ENCODE assay signal across 22 cellular contexts in the genomic region with DNA sequence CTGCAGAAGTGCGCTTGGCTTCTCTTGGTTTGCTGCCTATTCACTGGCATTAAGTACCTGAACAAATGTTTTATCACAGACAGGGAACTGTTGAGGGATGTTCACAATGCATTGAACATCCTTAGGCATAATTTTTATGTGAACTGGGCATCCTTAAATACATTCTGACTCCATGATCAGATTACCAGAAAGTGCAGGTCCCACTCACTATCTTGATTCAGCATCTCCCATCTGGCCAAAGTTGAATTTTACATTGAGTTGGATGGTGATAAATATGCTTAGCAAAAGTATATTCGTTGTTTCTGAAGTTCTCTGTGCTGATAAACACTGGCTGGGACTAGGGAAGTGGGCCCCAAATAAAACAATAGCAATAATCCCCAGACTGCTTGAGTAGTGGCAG.
A peak's percentile ranks its signal among the peaks of the same experiment; 100 is the strongest.
DNase-seq lines count a peak whose midpoint lies in the region; ATAC-seq and TF ChIP-seq lines count a peak whose summit lies in the region.
"Had no signal": no experiment of that assay in that cellular context is flagged by ENCODE, and none has a peak within 500 bp of the region (broad histone marks: within the 10 kb centered on the region; RNA-seq: fewer than 3 reads in every experiment).

No MANE protein-coding gene starts in this region.

- H3K9me3 Mint-ChIP-seq in neural progenitor cell, result peaks cover 17% of the 10 kb centered on the region

- H3K9ac ChIP-seq in OCI-LY1 (ENCODE audit: low read length), result no peak overlapping the region
- H3K9ac ChIP-seq in neural progenitor cell, result no peak overlapping the region
- H3K9ac ChIP-seq: BLaER1 treated with 17β-estradiol and CSF1 and Interleukin-3, amounts not matched to agents 10 nM and 100 nM; GM23248 had no signal

- no peak for ATAC-seq in SK-N-SH treated with all-trans-retinoic acid at 6 μM for 48 hours
- no peak for ATAC-seq in T-helper 17 cell
- no peak for ATAC-seq in GM19035 (IDR thresholded peaks at IDR 0.05; ENCODE audit: unreplicated experiment)
- ATAC-seq: A549 had no signal

- peaks cover 2% of the 10 kb centered on the region for H3K27me3 Mint-ChIP-seq in neural progenitor cell (ENCODE audit: insufficient read depth, low read depth)
- no peaks in the 10 kb centered on the region for H3K27me3 Mint-ChIP-seq in T-helper 17 cell
- H3K27me3 Mint-ChIP-seq: CD4-positive, alpha-beta memory T cell had no signal

- H3K4me3 ChIP-seq in HEK293 (ENCODE audit: low read depth, low read length) (no peak overlapping the region), OCI-LY1 (ENCODE audit: low read depth, low read length, poor library complexity, severe bottlenecking) (no peak overlapping the region), neural progenitor cell (no peak overlapping the region)
- H3K4me3 ChIP-seq: A549; BLaER1 treated with 17β-estradiol and CSF1 and Interleukin-3, amounts not matched to agents 10 nM and 100 nM; GM23248 had no signal

- H3K4me1 Mint-ChIP-seq in neural progenitor cell (peaks cover 17% of the 10 kb centered on the region), T-helper 17 cell (no peaks in the 10 kb centered on the region)
- H3K4me1 Mint-ChIP-seq: CD4-positive, alpha-beta memory T cell had no signal

- CTCF ChIA-PET in HEK293 (lab: Yijun Ruan, JAX), result interaction anchor here (0.7 kb wide), 1 partner anchor 173 kb away, joined by 3 read pairs; no protein-coding TSS in a partner anchor

- H2AFZ ChIP-seq in OCI-LY1 (ENCODE audit: low read length) (no peak overlapping the region), neural progenitor cell (replicated peaks) (peak overlapping the region; percentile 2)
- H2AFZ ChIP-seq: GM23248 had no signal

- no peaks in the 10 kb centered on the region for H3K79me2 ChIP-seq in OCI-LY1 (ENCODE audit: insufficient read depth, low read length)
- H3K79me2 ChIP-seq in neural progenitor cell (ENCODE audit: low read depth), result no peaks in the 10 kb centered on the region

- H3K27me3 ChIP-seq in OCI-LY1 (ENCODE audit: insufficient read depth, low read length) (no peaks in the 10 kb centered on the region), neural progenitor cell (no peaks in the 10 kb centered on the region)
- H3K27me3 ChIP-seq: BE2C; BLaER1 treated with 17β-estradiol and CSF1 and Interleukin-3, amounts not matched to agents 10 nM and 100 nM had no signal

- H3K4me1 ChIP-seq in HEK293 (ENCODE audit: control insufficient read depth, insufficient read depth, low read length) (peaks cover 9% of the 10 kb centered on the region), OCI-LY1 (ENCODE audit: insufficient read depth, low read length, severe bottlenecking) (peaks cover 67% of the 10 kb centered on the region), neural progenitor cell (no peaks in the 10 kb centered on the region)
- H3K4me1 ChIP-seq: A549 had no signal

- no peak overlapping the region for H3K27ac ChIP-seq in HEK293 (ENCODE audit: extremely low read depth, low read depth, low read length)
- peak overlapping the region; percentile 75 for H3K27ac ChIP-seq in OCI-LY1 (ENCODE audit: low read depth, low read length, poor library complexity, severe bottlenecking)
- no peak overlapping the region for H3K27ac ChIP-seq in neural progenitor cell
- H3K27ac ChIP-seq: A549; BLaER1 treated with 17β-estradiol and CSF1 and Interleukin-3, amounts not matched to agents 10 nM and 100 nM; GM23248 had no signal

- H3K9me2 ChIP-seq in OCI-LY1 (ENCODE audit: low read depth, low read length), result no peaks in the 10 kb centered on the region

- H3K4me3 Mint-ChIP-seq in neural progenitor cell (no peak overlapping the region), T-helper 17 cell (no peak overlapping the region)
- H3K4me3 Mint-ChIP-seq: CD4-positive, alpha-beta memory T cell had no signal

- H3F3A ChIP-seq in OCI-LY1 (ENCODE audit: insufficient read depth, low read length) (no peaks in the 10 kb centered on the region), neural progenitor cell (ENCODE audit: low read depth) (no peaks in the 10 kb centered on the region)

- H3K4me2 ChIP-seq in OCI-LY1 (ENCODE audit: low read length), result no peak overlapping the region
- no peak overlapping the region for H3K4me2 ChIP-seq in neural progenitor cell
- H3K4me2 ChIP-seq: A549; BLaER1 treated with 17β-estradiol and CSF1 and Interleukin-3, amounts not matched to agents 10 nM and 100 nM had no signal

- no peak overlapping the region for H3K27ac Mint-ChIP-seq in neural progenitor cell
- H3K27ac Mint-ChIP-seq in T-helper 17 cell, result no peak overlapping the region
- H3K27ac Mint-ChIP-seq: CD4-positive, alpha-beta memory T cell had no signal

- DNase-seq in neural progenitor cell (ENCODE audit: low spot score), result no peak
- DNase-seq in activated CD8-positive, alpha-beta memory T cell treated with anti-CD3 and anti-CD28 coated beads, Interleukin-2, amount 50 U/mL, for 4 hours, result no peak
- no peak for DNase-seq in T-helper 17 cell
- DNase-seq: 8988T; ACHN; AML-193; BE2C; Calu3; CD4-positive, alpha-beta memory T cell; COR-L47; DMS79; EL; GDM1; GM23248; H7; HCEC 1CT had no signal

- POLR2A ChIA-PET in HEK293 (lab: Yijun Ruan, JAX), result no interaction called here

- TF ChIP-seq CTCF in HEK293 (tag by site-specific recombination; IDR thresholded peaks at IDR 0.05), result no peak
- TF ChIP-seq CTCF in OCI-LY1 (IDR thresholded peaks at IDR 0.05; ENCODE audit: low read length), result no peak
- no peak for TF ChIP-seq CTCF in neural progenitor cell (IDR thresholded peaks at IDR 0.05)

- H4K20me1 ChIP-seq in OCI-LY1 (ENCODE audit: insufficient read depth, low read length), result no peaks in the 10 kb centered on the region
- H4K20me1 ChIP-seq in neural progenitor cell (ENCODE audit: low read depth), result no peaks in the 10 kb centered on the region
- H4K20me1 ChIP-seq: BLaER1 treated with 17β-estradiol and CSF1 and Interleukin-3, amounts not matched to agents 10 nM and 100 nM had no signal

- H3K36me3 Mint-ChIP-seq in neural progenitor cell (peaks cover 3% of the 10 kb centered on the region), T-helper 17 cell (ENCODE audit: low read depth) (no peaks in the 10 kb centered on the region)
- H3K36me3 Mint-ChIP-seq: CD4-positive, alpha-beta memory T cell had no signal

- no peaks in the 10 kb centered on the region for H3K36me3 ChIP-seq in HEK293 (ENCODE audit: control insufficient read depth in 2 of 2, insufficient read depth in 1 of 2, low read length in 2 of 2)
- peaks cover 4% of the 10 kb centered on the region; the same call in 1 of the 2 replicates for H3K36me3 ChIP-seq in OCI-LY1 (ENCODE audit: insufficient read depth, low read length)
- H3K36me3 ChIP-seq in neural progenitor cell, result no peaks in the 10 kb centered on the region
- H3K36me3 ChIP-seq: BE2C; BLaER1 treated with 17β-estradiol and CSF1 and Interleukin-3, amounts not matched to agents 10 nM and 100 nM had no signal

- H3K9me3 ChIP-seq in HEK293 (ENCODE audit: control insufficient read depth, insufficient read depth, low read depth, low read length) (no peaks in the 10 kb centered on the region), OCI-LY1 (ENCODE audit: low read length) (no peaks in the 10 kb centered on the region; the same call in 1 of the 2 replicates), neural progenitor cell (ENCODE audit: low read depth) (no peaks in the 10 kb centered on the region), T-helper 17 cell (ENCODE audit: control insufficient read depth, low read length, poor library complexity, severe bottlenecking) (no peaks in the 10 kb centered on the region)
- H3K9me3 ChIP-seq: A549, BE2C had no signal

TF ChIP-seq in HEK293, 187 proteins besides CTCF, POLR2A, EP300 and RAD21:
- no peak for TF ChIP-seq ZNF561 (tag by site-specific recombination; IDR thresholded peaks at IDR 0.05; ENCODE audit: borderline replicate concordance)
- TF ChIP-seq KLF9 (tag by site-specific recombination; IDR thresholded peaks at IDR 0.05; ENCODE audit: low read depth), result no peak
- peak; percentile 60; the same call in 1 of the 2 replicates for TF ChIP-seq ZNF549 (tag by site-specific recombination; IDR thresholded peaks at IDR 0.05)
- TF ChIP-seq, protein P1, sequence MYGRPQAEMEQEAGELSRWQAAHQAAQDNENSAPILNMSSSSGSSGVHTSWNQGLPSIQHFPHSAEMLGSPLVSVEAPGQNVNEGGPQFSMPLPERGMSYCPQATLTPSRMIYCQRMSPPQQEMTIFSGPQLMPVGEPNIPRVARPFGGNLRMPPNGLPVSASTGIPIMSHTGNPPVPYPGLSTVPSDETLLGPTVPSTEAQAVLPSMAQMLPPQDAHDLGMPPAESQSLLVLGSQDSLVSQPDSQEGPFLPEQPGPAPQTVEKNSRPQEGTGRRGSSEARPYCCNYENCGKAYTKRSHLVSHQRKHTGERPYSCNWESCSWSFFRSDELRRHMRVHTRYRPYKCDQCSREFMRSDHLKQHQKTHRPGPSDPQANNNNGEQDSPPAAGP (tag by site-specific recombination; IDR thresholded peaks at IDR 0.05), result no peak

TF ChIP-seq in SK-N-SH treated with all-trans-retinoic acid at 6 μM for 48 hours, 23 proteins besides CTCF, POLR2A, EP300 and RAD21:
- TF ChIP-seq TCF4 (CRISPR knock-in tag; IDR thresholded peaks at IDR 0.05; ENCODE audit: borderline replicate concordance) (peak; percentile 73; the same call in 1 of the 2 replicates), ARNTL (CRISPR knock-in tag; IDR thresholded peaks at IDR 0.05; ENCODE audit: borderline replicate concordance, low read depth) (no peak), BACH2 (CRISPR knock-in tag; IDR thresholded peaks at IDR 0.05; ENCODE audit: borderline replicate concordance) (no peak)
- TF ChIP-seq, protein P2, sequence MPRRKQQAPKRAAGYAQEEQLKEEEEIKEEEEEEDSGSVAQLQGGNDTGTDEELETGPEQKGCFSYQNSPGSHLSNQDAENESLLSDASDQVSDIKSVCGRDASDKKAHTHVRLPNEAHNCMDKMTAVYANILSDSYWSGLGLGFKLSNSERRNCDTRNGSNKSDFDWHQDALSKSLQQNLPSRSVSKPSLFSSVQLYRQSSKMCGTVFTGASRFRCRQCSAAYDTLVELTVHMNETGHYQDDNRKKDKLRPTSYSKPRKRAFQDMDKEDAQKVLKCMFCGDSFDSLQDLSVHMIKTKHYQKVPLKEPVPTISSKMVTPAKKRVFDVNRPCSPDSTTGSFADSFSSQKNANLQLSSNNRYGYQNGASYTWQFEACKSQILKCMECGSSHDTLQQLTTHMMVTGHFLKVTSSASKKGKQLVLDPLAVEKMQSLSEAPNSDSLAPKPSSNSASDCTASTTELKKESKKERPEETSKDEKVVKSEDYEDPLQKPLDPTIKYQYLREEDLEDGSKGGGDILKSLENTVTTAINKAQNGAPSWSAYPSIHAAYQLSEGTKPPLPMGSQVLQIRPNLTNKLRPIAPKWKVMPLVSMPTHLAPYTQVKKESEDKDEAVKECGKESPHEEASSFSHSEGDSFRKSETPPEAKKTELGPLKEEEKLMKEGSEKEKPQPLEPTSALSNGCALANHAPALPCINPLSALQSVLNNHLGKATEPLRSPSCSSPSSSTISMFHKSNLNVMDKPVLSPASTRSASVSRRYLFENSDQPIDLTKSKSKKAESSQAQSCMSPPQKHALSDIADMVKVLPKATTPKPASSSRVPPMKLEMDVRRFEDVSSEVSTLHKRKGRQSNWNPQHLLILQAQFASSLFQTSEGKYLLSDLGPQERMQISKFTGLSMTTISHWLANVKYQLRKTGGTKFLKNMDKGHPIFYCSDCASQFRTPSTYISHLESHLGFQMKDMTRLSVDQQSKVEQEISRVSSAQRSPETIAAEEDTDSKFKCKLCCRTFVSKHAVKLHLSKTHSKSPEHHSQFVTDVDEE (CRISPR knock-in tag; IDR thresholded peaks at IDR 0.05), result peak; percentile 66; the same call in 1 of the 2 replicates
TF ChIP-seq in SK-N-SH treated with all-trans-retinoic acid at 6 μM for 48 hours: peak in this region for 2.
